Comparison of ENCODE assay signal across 22 cellular contexts in genomic region chr1:22236151-22236550, GRCh38.
"Had no signal": no experiment of that assay in that cellular context is flagged by ENCODE, and none has a peak within 500 bp of the region (broad histone marks: within the 10 kb centered on the region; RNA-seq: fewer than 3 reads in every experiment).

No MANE protein-coding gene starts in this region.

- H3K4me1 ChIP-seq: body of pancreas, colonic mucosa, heart left ventricle, left lung, pancreas, sigmoid colon, spleen had no signal

- H3K27ac ChIP-seq: body of pancreas, colonic mucosa, epithelial cell of prostate, heart left ventricle, left lung, pancreas, sigmoid colon, spleen, thoracic aorta had no signal

- H3K36me3 ChIP-seq: colonic mucosa, heart left ventricle, left lung, pancreas, sigmoid colon, spleen, thoracic aorta, upper lobe of left lung had no signal

- H3K27ac Mint-ChIP-seq: activated CD4-positive, alpha-beta T cell treated with anti-CD3 and anti-CD28 coated beads, Interleukin-2, amount 10 ng/mL, durations not matched to agents 7 days and 5 days; activated CD8-positive, alpha-beta T cell treated with anti-CD3 and anti-CD28 coated beads, Interleukin-2, amount 10 ng/mL, durations not matched to agents 7 days and 5 days; activated naive CD4-positive, alpha-beta T cell treated with anti-CD3 and anti-CD28 coated beads for 36 hours; activated T-cell treated with anti-CD3 and anti-CD28 coated beads, Interleukin-2, amount 50 U/mL, for 24 hours; endodermal cell; memory B cell; naive thymus-derived CD4-positive, alpha-beta T cell; stimulated activated naive B cell treated with anti-CD40 and anti-IgM and Interleukin-4, amounts not matched to agents 10 μg/mL and 1 μg/mL and 100 μg/mL, for 72 hours had no signal

- H3K27me3 ChIP-seq: body of pancreas, colonic mucosa, pancreas had no signal

- H3K4me1 Mint-ChIP-seq: activated CD4-positive, alpha-beta T cell treated with anti-CD3 and anti-CD28 coated beads, Interleukin-2, amount 10 ng/mL, durations not matched to agents 7 days and 5 days; memory B cell; naive thymus-derived CD4-positive, alpha-beta T cell; stimulated activated naive B cell treated with anti-CD40 and anti-IgM and Interleukin-4, amounts not matched to agents 10 μg/mL and 1 μg/mL and 100 μg/mL, for 72 hours had no signal

- H3K9me3 Mint-ChIP-seq: activated CD4-positive, alpha-beta T cell treated with anti-CD3 and anti-CD28 coated beads, Interleukin-2, amount 10 ng/mL, durations not matched to agents 7 days and 5 days; activated naive CD4-positive, alpha-beta T cell treated with anti-CD3 and anti-CD28 coated beads for 36 hours; activated T-cell treated with anti-CD3 and anti-CD28 coated beads, Interleukin-2, amount 50 U/mL, for 24 hours; endodermal cell had no signal

- ATAC-seq: activated CD4-positive, CD25-positive, alpha-beta regulatory T cell treated with anti-CD3 and anti-CD28 coated beads, Interleukin-2, amount 50 U/mL, for 24 hours; activated CD8-positive, alpha-beta T cell treated with anti-CD3 and anti-CD28 coated beads, Interleukin-2, amount 10 ng/mL, durations not matched to agents 7 days and 5 days; body of pancreas; heart left ventricle; naive thymus-derived CD4-positive, alpha-beta T cell; pancreas; stimulated activated naive B cell treated with anti-CD40 and anti-IgM and Interleukin-4, amounts not matched to agents 10 μg/mL and 1 μg/mL and 100 μg/mL, for 72 hours had no signal

- DNase-seq: activated CD4-positive, alpha-beta T cell treated with anti-CD3 and anti-CD28 coated beads, Interleukin-2, amount 10 ng/mL, durations not matched to agents 7 days and 5 days; activated CD8-positive, alpha-beta T cell treated with anti-CD3 and anti-CD28 coated beads, Interleukin-2, amount 10 ng/mL, durations not matched to agents 7 days and 5 days; activated naive CD4-positive, alpha-beta T cell treated with anti-CD3 and anti-CD28 coated beads for 36 hours; activated T-cell treated with anti-CD3 and anti-CD28 coated beads, Interleukin-2, amount 50 U/mL, for 24 hours; body of pancreas; caudate nucleus; colonic mucosa; endodermal cell; kidney; left lung; naive thymus-derived CD4-positive, alpha-beta T cell; sigmoid colon; spleen; stimulated activated naive B cell treated with anti-CD40 and anti-IgM and Interleukin-4, amounts not matched to agents 10 μg/mL and 1 μg/mL and 100 μg/mL, for 72 hours; T1000; upper lobe of left lung had no signal

- H3K4me3 Mint-ChIP-seq: activated CD4-positive, alpha-beta T cell treated with anti-CD3 and anti-CD28 coated beads, Interleukin-2, amount 10 ng/mL, durations not matched to agents 7 days and 5 days; activated CD8-positive, alpha-beta T cell treated with anti-CD3 and anti-CD28 coated beads, Interleukin-2, amount 10 ng/mL, durations not matched to agents 7 days and 5 days; activated naive CD4-positive, alpha-beta T cell treated with anti-CD3 and anti-CD28 coated beads for 36 hours; activated T-cell treated with anti-CD3 and anti-CD28 coated beads, Interleukin-2, amount 50 U/mL, for 24 hours; endodermal cell; memory B cell; naive thymus-derived CD4-positive, alpha-beta T cell; stimulated activated naive B cell treated with anti-CD40 and anti-IgM and Interleukin-4, amounts not matched to agents 10 μg/mL and 1 μg/mL and 100 μg/mL, for 72 hours had no signal

- H3K36me3 Mint-ChIP-seq: memory B cell; naive thymus-derived CD4-positive, alpha-beta T cell; stimulated activated naive B cell treated with anti-CD40 and anti-IgM and Interleukin-4, amounts not matched to agents 10 μg/mL and 1 μg/mL and 100 μg/mL, for 72 hours had no signal

- H3K4me3 ChIP-seq: body of pancreas, colonic mucosa, heart left ventricle, left lung, pancreas, sigmoid colon, spleen, thoracic aorta, upper lobe of left lung had no signal

- H3K9me3 ChIP-seq: body of pancreas, colonic mucosa, heart left ventricle, left lung, pancreas, sigmoid colon, spleen, thoracic aorta, upper lobe of left lung had no signal
